ENCODE assay signal across 1 cellular context in genomic region chr13:36819811-36820140, GRCh38.
TF ChIP-seq lines count a peak whose summit lies in the region.

No MANE protein-coding gene starts in this region.

TF ChIP-seq in HepG2, 621 proteins besides CTCF, POLR2A, EP300 and RAD21 (continued from another document):
- TF ChIP-seq ATRX (CRISPR knock-in tag; IDR thresholded peaks at IDR 0.05; ENCODE audit: borderline replicate concordance) = no peak
- no peak for TF ChIP-seq PHF20 (CRISPR knock-in tag; IDR thresholded peaks at IDR 0.05)
- 0 out of 2 replicates have a peak, but pooled peaks have one; percentile 28 for TF ChIP-seq ZNF251 (CRISPR knock-in tag; IDR thresholded peaks at IDR 0.05)
- TF ChIP-seq IKZF1 (IDR thresholded peaks at IDR 0.05) = no peak
- 0 out of 2 replicates have a peak, but pooled peaks have one; percentile 11 for TF ChIP-seq BATF2 (CRISPR knock-in tag; IDR thresholded peaks at IDR 0.05)
- TF ChIP-seq ZXDC (CRISPR knock-in tag; IDR thresholded peaks at IDR 0.05) = no peak
- no peak for TF ChIP-seq MEF2D (CRISPR knock-in tag; IDR thresholded peaks at IDR 0.05)
- TF ChIP-seq TGIF2 (CRISPR knock-in tag; IDR thresholded peaks at IDR 0.05) = peak; percentile 43; the same call in 1 of the 2 replicates
- no peak for TF ChIP-seq CHD2 (IDR thresholded peaks at IDR 0.05; ENCODE audit: low read depth, low read length)
- 0 out of 2 replicates have a peak, but pooled peaks have one; percentile 16 for TF ChIP-seq ZMYM3 (CRISPR knock-in tag; IDR thresholded peaks at IDR 0.05)
- TF ChIP-seq THRA (CRISPR knock-in tag; IDR thresholded peaks at IDR 0.05; ENCODE audit: borderline replicate concordance) = no peak
- TF ChIP-seq SETDB1 (CRISPR knock-in tag; IDR thresholded peaks at IDR 0.05; ENCODE audit: borderline replicate concordance) = no peak
- no peak for TF ChIP-seq ZFAT (CRISPR knock-in tag; conservative IDR thresholded peaks at IDR 0.05)
TF ChIP-seq in HepG2: peak in this region for 11.
